10 cellular contexts compared by ENCODE assay signal in genomic region chr16:23408242-23409201, GRCh38. TPM values are rescaled to one million over a fixed set of nuclear protein-coding genes. Genes with fewer than 3 reads are reported as not detected.
A peak's percentile ranks its signal among the peaks of the same experiment; 100 is the strongest.
DNase-seq lines count a peak whose midpoint lies in the region; ATAC-seq, FAIRE-seq and TF ChIP-seq lines count a peak whose summit lies in the region.
"Had no signal": no experiment of that assay in that cellular context is flagged by ENCODE, and none has a peak within 500 bp of the region (broad histone marks: within the 10 kb centered on the region; RNA-seq: fewer than 3 reads in every experiment).

No MANE protein-coding gene starts in this region.

- no peaks in the 10 kb centered on the region for H3K9me3 ChIP-seq in astrocyte (ENCODE audit: insufficient read depth, low read depth, low read length)
- H3K9me3 ChIP-seq in CD8-positive, alpha-beta memory T cell (ENCODE audit: low read length) = no peaks in the 10 kb centered on the region
- H3K9me3 ChIP-seq: BLaER1 treated with 17β-estradiol and CSF1 and Interleukin-3, amounts not matched to agents 10 nM and 100 nM had no signal

- H3K4me3 Mint-ChIP-seq in stimulated activated naive CD8-positive, alpha-beta T cell treated with anti-CD3 and anti-CD28 coated beads, Interleukin-15, amount 100 ng/mL, for 72 hours = no peak overlapping the region
- no peak overlapping the region for H3K4me3 Mint-ChIP-seq in astrocyte (ENCODE audit: unreplicated experiment)
- H3K4me3 Mint-ChIP-seq in CD8-positive, alpha-beta memory T cell = no peak overlapping the region

- H3K9ac ChIP-seq in astrocyte (ENCODE audit: low read length) = no peak overlapping the region
- H3K9ac ChIP-seq: BLaER1 treated with 17β-estradiol and CSF1 and Interleukin-3, amounts not matched to agents 10 nM and 100 nM had no signal

- peak; percentile 61 for ATAC-seq in stimulated activated naive CD8-positive, alpha-beta T cell treated with anti-CD3 and anti-CD28 coated beads, Interleukin-15, amount 100 ng/mL, for 72 hours
- no peak for ATAC-seq in stimulated activated naive CD8-positive, alpha-beta T cell treated with anti-CD3 and anti-CD28 coated beads, Interleukin-15, Interleukin-2, amounts not matched to agents 100 U/mL and 50 U/mL, for 24 hours
- no peak for ATAC-seq in GM19467 (IDR thresholded peaks at IDR 0.05; ENCODE audit: unreplicated experiment)

- no peaks in the 10 kb centered on the region for H3K27me3 Mint-ChIP-seq in stimulated activated naive CD8-positive, alpha-beta T cell treated with anti-CD3 and anti-CD28 coated beads, Interleukin-15, amount 100 ng/mL, for 72 hours
- H3K27me3 Mint-ChIP-seq in astrocyte (ENCODE audit: low read depth, unreplicated experiment) = no peaks in the 10 kb centered on the region
- H3K27me3 Mint-ChIP-seq in CD8-positive, alpha-beta memory T cell = no peaks in the 10 kb centered on the region

- H3K27ac ChIP-seq in astrocyte (ENCODE audit: low read depth, low read length) = no peak overlapping the region
- H3K27ac ChIP-seq in CD8-positive, alpha-beta memory T cell (ENCODE audit: low read depth, low read length) = no peak overlapping the region
- H3K27ac ChIP-seq: BLaER1 treated with 17β-estradiol and CSF1 and Interleukin-3, amounts not matched to agents 10 nM and 100 nM had no signal

- H3K79me2 ChIP-seq in astrocyte (ENCODE audit: insufficient read depth, low read length) = no peaks in the 10 kb centered on the region

- no peak for DNase-seq in stimulated activated naive CD8-positive, alpha-beta T cell treated with anti-CD3 and anti-CD28 coated beads, Interleukin-15, amount 100 ng/mL, for 72 hours
- no peak for DNase-seq in stimulated activated naive CD8-positive, alpha-beta T cell treated with anti-CD3 and anti-CD28 coated beads, Interleukin-15, Interleukin-2, amounts not matched to agents 100 U/mL and 50 U/mL, for 24 hours
- peak; percentile 64 for DNase-seq in astrocyte (ENCODE audit: low read depth)
- peak; percentile 81 for DNase-seq in islet precursor cell
- DNase-seq in activated CD4-positive, CD25-positive, alpha-beta regulatory T cell (lab: John Stamatoyannopoulos, UW) = no peak
- no peak for DNase-seq in CD8-positive, alpha-beta memory T cell
- DNase-seq in NCI-H1048 (lab: John Stamatoyannopoulos, UW) = no peak
- DNase-seq: activated CD8-positive, alpha-beta memory T cell treated with anti-CD3 and anti-CD28 coated beads for 24 hours had no signal

- peaks cover 14% of the 10 kb centered on the region for H3K4me1 ChIP-seq in astrocyte (ENCODE audit: insufficient read depth, low read length)
- H3K4me1 ChIP-seq in CD8-positive, alpha-beta memory T cell (ENCODE audit: insufficient read depth, low read length) = no peaks in the 10 kb centered on the region
- H3K4me1 ChIP-seq: BLaER1 treated with 17β-estradiol and CSF1 and Interleukin-3, amounts not matched to agents 10 nM and 100 nM had no signal

- H3K36me3 Mint-ChIP-seq in astrocyte (ENCODE audit: low read depth, unreplicated experiment) = peaks cover 33% of the 10 kb centered on the region
- peaks cover 8 to 88% (median 30%) of the 10 kb centered on the region in 3 donors for H3K36me3 Mint-ChIP-seq in CD8-positive, alpha-beta memory T cell

- no peak overlapping the region for H2AFZ ChIP-seq in astrocyte (ENCODE audit: low read depth, low read length)

- H3K36me3 ChIP-seq in astrocyte (ENCODE audit: insufficient read depth, low read length) = peaks cover 19% of the 10 kb centered on the region
- H3K36me3 ChIP-seq in CD8-positive, alpha-beta memory T cell (ENCODE audit: insufficient read depth, low read length) = peaks cover 34% of the 10 kb centered on the region

- POLR2A ChIA-PET in CD8-positive, alpha-beta memory T cell (lab: Charles Lee) = no interaction called here

- CTCF ChIA-PET in CD8-positive, alpha-beta memory T cell (lab: Charles Lee) = no interaction called here

- H4K20me1 ChIP-seq in astrocyte (ENCODE audit: insufficient read depth, low read length) = peaks cover 8% of the 10 kb centered on the region

- no peak overlapping the region for H3K4me2 ChIP-seq in astrocyte (ENCODE audit: low read length)
- H3K4me2 ChIP-seq: BLaER1 treated with 17β-estradiol and CSF1 and Interleukin-3, amounts not matched to agents 10 nM and 100 nM had no signal

- peak overlapping the region in 1 of 2 donors; percentile 56 for H3K27ac Mint-ChIP-seq in stimulated activated naive CD8-positive, alpha-beta T cell treated with anti-CD3 and anti-CD28 coated beads, Interleukin-15, amount 100 ng/mL, for 72 hours
- peak overlapping the region; percentile 26 for H3K27ac Mint-ChIP-seq in astrocyte (ENCODE audit: unreplicated experiment)
- H3K27ac Mint-ChIP-seq in CD8-positive, alpha-beta memory T cell = peak overlapping the region in 1 of 8 donors; percentile 18

- H3K27me3 ChIP-seq in astrocyte (ENCODE audit: insufficient read depth, low read length) = no peaks in the 10 kb centered on the region
- no peaks in the 10 kb centered on the region for H3K27me3 ChIP-seq in CD8-positive, alpha-beta memory T cell (ENCODE audit: insufficient read depth, low read length, poor library complexity, severe bottlenecking)
- H3K27me3 ChIP-seq: BLaER1 treated with 17β-estradiol and CSF1 and Interleukin-3, amounts not matched to agents 10 nM and 100 nM had no signal

- TF ChIP-seq CTCF in astrocyte (IDR thresholded peaks at IDR 0.05; ENCODE audit: insufficient read depth, low read depth, low read length) = no peak

- no peaks in the 10 kb centered on the region for H3K9me3 Mint-ChIP-seq in stimulated activated naive CD8-positive, alpha-beta T cell treated with anti-CD3 and anti-CD28 coated beads, Interleukin-15, amount 100 ng/mL, for 72 hours
- no peaks in the 10 kb centered on the region for H3K9me3 Mint-ChIP-seq in astrocyte (ENCODE audit: unreplicated experiment)
- H3K9me3 Mint-ChIP-seq in CD8-positive, alpha-beta memory T cell = no peaks in the 10 kb centered on the region

- H3K4me3 ChIP-seq in astrocyte (ENCODE audit: insufficient read depth, low read depth, low read length) = no peak overlapping the region
- no peak overlapping the region for H3K4me3 ChIP-seq in CD8-positive, alpha-beta memory T cell (ENCODE audit: low read length)
- H3K4me3 ChIP-seq: BLaER1 treated with 17β-estradiol and CSF1 and Interleukin-3, amounts not matched to agents 10 nM and 100 nM had no signal

- H3K4me1 Mint-ChIP-seq in stimulated activated naive CD8-positive, alpha-beta T cell treated with anti-CD3 and anti-CD28 coated beads, Interleukin-15, amount 100 ng/mL, for 72 hours = no peaks in the 10 kb centered on the region
- H3K4me1 Mint-ChIP-seq in astrocyte (ENCODE audit: low read depth, unreplicated experiment) = peaks cover 16% of the 10 kb centered on the region
- H3K4me1 Mint-ChIP-seq in CD8-positive, alpha-beta memory T cell = no peaks in the 10 kb centered on the region

- FAIRE-seq in astrocyte (lab: Jason Lieb, UNC) = no peak

RNA-seq across cellular contexts. Expression of gene COG7, which starts 44.5 kb away (rescaled TPM):
- 17.9 and 19.8 TPM in 2 replicates for total RNA-seq in astrocyte
- 10 to 100 TPM; 15.8 to 17.9 TPM for total RNA-seq in CD8-positive, alpha-beta memory T cell
- polyA plus RNA-seq in CD8-positive, alpha-beta memory T cell = 13.9 TPM

Comparison
In these comparisons a context has a peak if more than half of its experiments do, and no peak if none do; other contexts are left out.
1. DNase-seq: peak in astrocyte (single experiment) and islet precursor cell (single experiment); none in stimulated activated naive CD8-positive, alpha-beta T cell treated with anti-CD3 and anti-CD28 coated beads, Interleukin-15, amount 100 ng/mL, for 72 hours (0 of 2), stimulated activated naive CD8-positive, alpha-beta T cell treated with anti-CD3 and anti-CD28 coated beads, Interleukin-15, Interleukin-2, amounts not matched to agents 100 U/mL and 50 U/mL, for 24 hours (single experiment), activated CD4-positive, CD25-positive, alpha-beta regulatory T cell (0 of 4), CD8-positive, alpha-beta memory T cell (0 of 5) and NCI-H1048 (single experiment).